Comparison of ENCODE assay signal across 18 cellular contexts in the genomic region with DNA sequence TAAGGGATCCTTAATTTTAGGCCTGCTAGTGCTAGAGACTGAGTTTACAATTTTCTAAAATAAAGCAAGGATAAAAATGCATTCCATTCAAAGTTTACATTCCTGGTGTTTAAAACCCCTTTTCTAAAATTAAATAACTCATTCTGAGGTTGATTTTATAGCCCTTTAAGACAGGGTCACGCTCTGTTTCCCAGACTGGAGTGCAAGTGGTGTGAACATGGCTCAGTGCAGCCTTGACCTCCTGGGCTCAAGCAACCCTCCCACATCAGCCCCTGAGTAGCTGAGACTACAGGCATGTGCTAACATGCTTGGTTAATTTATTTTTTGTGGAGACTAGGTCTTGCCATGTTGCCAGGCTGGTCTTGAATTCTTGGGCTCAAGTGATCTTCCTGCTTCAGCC. TPM values are rescaled to one million over a fixed set of nuclear protein-coding genes. Genes with fewer than 3 reads are reported as not detected.
DNase-seq lines count a peak whose midpoint lies in the region; ATAC-seq lines count a peak whose summit lies in the region.
"Had no signal": no experiment of that assay in that cellular context is flagged by ENCODE, and none has a peak within 500 bp of the region (broad histone marks: within the 10 kb centered on the region; RNA-seq: fewer than 3 reads in every experiment).

No MANE protein-coding gene starts in this region.

- peak; percentile 52 for DNase-seq in EL
- DNase-seq in M059J (ENCODE audit: low read depth), result peak; percentile 43
- peak; percentile 85 for DNase-seq in renal cortical epithelial cell (ENCODE audit: low read depth)
- DNase-seq in activated CD8-positive, alpha-beta memory T cell treated with anti-CD3 and anti-CD28 coated beads for 24 hours, result no peak
- DNase-seq in activated naive CD4-positive, alpha-beta T cell (lab: John Stamatoyannopoulos, UW), result no peak
- DNase-seq: activated CD4-positive, alpha-beta T cell treated with anti-CD3 and anti-CD28 coated beads, Interleukin-2, amount 50 U/mL, for 48 hours; activated T-cell treated with anti-CD3 and anti-CD28 coated beads, Interleukin-2, amount 50 U/mL, for 4 hours; brain microvascular endothelial cell; dermis blood vessel endothelial cell; DMS53; glutamatergic neuron; H9; NCI-H187 treated with DMSO at 0.1 percent for 48 hours; NCI-H446; stimulated activated CD4-positive, alpha-beta T cell treated with anti-CD3 and anti-CD28 coated beads, Interleukin-4, amount 100 ng/mL, for 24 hours had no signal

- ATAC-seq in esophagus mucosa (peak; percentile 48), GM19463 (IDR thresholded peaks at IDR 0.05; ENCODE audit: unreplicated experiment) (no peak)
- ATAC-seq: activated T-cell treated with anti-CD3 and anti-CD28 coated beads, Interleukin-2, amount 50 U/mL, for 4 hours; natural killer cell treated with Interleukin-12 subunit alpha and Interleukin-12 subunit beta and Interleukin-15 and Interleukin-18, amount 100 ng/mL, for 72 hours had no signal

RNA-seq across cellular contexts. Expression of gene CDKL2, which starts 6.8 kb away (rescaled TPM):
- 0.05 and 0.15 TPM in 2 replicates for total RNA-seq in M059J (2014; rRNA removed; shearing (Covaris generic))
- total RNA-seq in esophagus mucosa (0.56 TPM), renal cortical epithelial cell (7.3 and 15.8 TPM in 2 replicates)

RNA-seq across cellular contexts. Expression of gene G3BP2, which starts 36.0 kb away (rescaled TPM):
- 119 and 135 TPM in 2 replicates for total RNA-seq in M059J (2014; rRNA removed; shearing (Covaris generic))
- total RNA-seq in esophagus mucosa (47.2 TPM), renal cortical epithelial cell (303 and 311 TPM in 2 replicates)

Comparison
In these comparisons a context has a peak if more than half of its experiments do, and no peak if none do; other contexts are left out.
1. DNase-seq: peak in EL (single experiment), M059J (single experiment) and renal cortical epithelial cell (single experiment); none in activated CD8-positive, alpha-beta memory T cell treated with anti-CD3 and anti-CD28 coated beads for 24 hours (single experiment) and activated naive CD4-positive, alpha-beta T cell (0 of 4).